In genomic region chr1:91021686-91022517, GRCh38 we compare ENCODE assay signal across 1 cellular context.
A peak's percentile ranks its signal among the peaks of the same experiment; 100 is the strongest.
TF ChIP-seq lines count a peak whose summit lies in the region.

ZNF644 (minus strand) TSS chr1:91022035; CDS start chr1:90982353, 39,682 bp downstream.

TF ChIP-seq in K562, 482 proteins besides CTCF, POLR2A, EP300 and RAD21 (continued from another document and continues in another):
- TF ChIP-seq AFF4 (CRISPR knock-in tag; IDR thresholded peaks at IDR 0.05), result peak; percentile 87
- TF ChIP-seq KDM2B (CRISPR knock-in tag; IDR thresholded peaks at IDR 0.05), result peak; percentile 5; the same call in 1 of the 2 replicates
- TF ChIP-seq ZBTB12 (CRISPR knock-in tag; IDR thresholded peaks at IDR 0.05), result peak; percentile 78
- TF ChIP-seq NR4A1 (CRISPR knock-in tag; IDR thresholded peaks at IDR 0.05), result no peak; the same call in 1 of the 2 replicates
- TF ChIP-seq NR4A1 (tag; IDR thresholded peaks at IDR 0.05), result no peak
- TF ChIP-seq ZNF507 (tag; conservative IDR thresholded peaks at IDR 0.05), result no peak
- TF ChIP-seq RCOR1 (IDR thresholded peaks at IDR 0.05; ENCODE audit: borderline replicate concordance in 1 of 2, low read depth in 2 of 2, low read length in 2 of 2), result 0 out of 4 replicates have a peak, but pooled peaks of 1 of the 2 experiments have one; percentile 9
- TF ChIP-seq CUX1 (CRISPR knock-in tag; IDR thresholded peaks at IDR 0.05), result 0 out of 2 replicates have a peak, but pooled peaks have one; percentile 71
- TF ChIP-seq GTF2E2 (tag; IDR thresholded peaks at IDR 0.05), result peak; percentile 86
- TF ChIP-seq TAF15 (IDR thresholded peaks at IDR 0.05; ENCODE audit: low read depth, low read length), result no peak
- no peak for TF ChIP-seq FOXJ3 (CRISPR knock-in tag; IDR thresholded peaks at IDR 0.05)
- TF ChIP-seq GTF2B (IDR thresholded peaks at IDR 0.05; ENCODE audit: extremely low read depth, insufficient read length), result no peak
- TF ChIP-seq SAFB (IDR thresholded peaks at IDR 0.05; ENCODE audit: borderline replicate concordance, low read depth, low read length), result no peak
- no peak for TF ChIP-seq MXI1 (IDR thresholded peaks at IDR 0.05; ENCODE audit: low read depth, low read length)
- no peak for TF ChIP-seq SLC30A9 (CRISPR knock-in tag; IDR thresholded peaks at IDR 0.05)
- TF ChIP-seq SMARCA5 (IDR thresholded peaks at IDR 0.05), result no peak
- TF ChIP-seq ZNF551 (CRISPR knock-in tag; IDR thresholded peaks at IDR 0.05), result no peak
- TF ChIP-seq ETS2 (tag; IDR thresholded peaks at IDR 0.05; ENCODE audit: borderline replicate concordance, poor library complexity, severe bottlenecking), result no peak
- no peak for TF ChIP-seq CBFA2T2 (conservative IDR thresholded peaks at IDR 0.05)
- no peak for TF ChIP-seq RFX5 (IDR thresholded peaks at IDR 0.05; ENCODE audit: low read depth, low read length)
- no peak for TF ChIP-seq PHB2 (IDR thresholded peaks at IDR 0.05; ENCODE audit: low read depth)
- TF ChIP-seq RNF219 (CRISPR knock-in tag; IDR thresholded peaks at IDR 0.05), result no peak
- no peak for TF ChIP-seq RBM17 (IDR thresholded peaks at IDR 0.05; ENCODE audit: borderline replicate concordance, low read depth, low read length)
- no peak for TF ChIP-seq RREB1 (CRISPR knock-in tag; IDR thresholded peaks at IDR 0.05)
- TF ChIP-seq SREBF2 (CRISPR knock-in tag; IDR thresholded peaks at IDR 0.05), result no peak
- no peak for TF ChIP-seq YBX1 (IDR thresholded peaks at IDR 0.05)
- TF ChIP-seq PURB (CRISPR knock-in tag; IDR thresholded peaks at IDR 0.05; ENCODE audit: low read depth), result no peak
- TF ChIP-seq NCOA2 (IDR thresholded peaks at IDR 0.05; ENCODE audit: partially characterized antibody in 2 of 2), result no peak
- no peak for TF ChIP-seq STAT5B (CRISPR knock-in tag; IDR thresholded peaks at IDR 0.05)
- no peak for TF ChIP-seq MXD1 (CRISPR knock-in tag; IDR thresholded peaks at IDR 0.05; ENCODE audit: borderline replicate concordance, poor library complexity, severe bottlenecking)
- TF ChIP-seq LCOR (CRISPR knock-in tag; IDR thresholded peaks at IDR 0.05), result peak; percentile 98
- TF ChIP-seq MED1 (CRISPR knock-in tag; IDR thresholded peaks at IDR 0.05; ENCODE audit: borderline replicate concordance), result no peak
- peak; percentile 94 for TF ChIP-seq EP400 (IDR thresholded peaks at IDR 0.05)
- TF ChIP-seq MTA3 (IDR thresholded peaks at IDR 0.05; ENCODE audit: borderline replicate concordance), result peak; percentile 67; the same call in 1 of the 2 replicates
- TF ChIP-seq MCM7 (IDR thresholded peaks at IDR 0.05), result no peak
- TF ChIP-seq NBN (IDR thresholded peaks at IDR 0.05; ENCODE audit: low read depth), result no peak
- no peak for TF ChIP-seq ILF3 (IDR thresholded peaks at IDR 0.05; ENCODE audit: borderline replicate concordance)
- peak; percentile 52; the same call in 1 of the 2 replicates for TF ChIP-seq C11orf30 (IDR thresholded peaks at IDR 0.05; ENCODE audit: low read depth)
- peak; percentile 33; the same call in 1 of the 2 replicates for TF ChIP-seq FOSL1 (tag; conservative IDR thresholded peaks at IDR 0.05)
- TF ChIP-seq THAP12 (CRISPR knock-in tag; IDR thresholded peaks at IDR 0.05), result no peak; the same call in 1 of the 2 replicates
